8 cellular contexts compared by ENCODE assay signal in the genomic region with DNA sequence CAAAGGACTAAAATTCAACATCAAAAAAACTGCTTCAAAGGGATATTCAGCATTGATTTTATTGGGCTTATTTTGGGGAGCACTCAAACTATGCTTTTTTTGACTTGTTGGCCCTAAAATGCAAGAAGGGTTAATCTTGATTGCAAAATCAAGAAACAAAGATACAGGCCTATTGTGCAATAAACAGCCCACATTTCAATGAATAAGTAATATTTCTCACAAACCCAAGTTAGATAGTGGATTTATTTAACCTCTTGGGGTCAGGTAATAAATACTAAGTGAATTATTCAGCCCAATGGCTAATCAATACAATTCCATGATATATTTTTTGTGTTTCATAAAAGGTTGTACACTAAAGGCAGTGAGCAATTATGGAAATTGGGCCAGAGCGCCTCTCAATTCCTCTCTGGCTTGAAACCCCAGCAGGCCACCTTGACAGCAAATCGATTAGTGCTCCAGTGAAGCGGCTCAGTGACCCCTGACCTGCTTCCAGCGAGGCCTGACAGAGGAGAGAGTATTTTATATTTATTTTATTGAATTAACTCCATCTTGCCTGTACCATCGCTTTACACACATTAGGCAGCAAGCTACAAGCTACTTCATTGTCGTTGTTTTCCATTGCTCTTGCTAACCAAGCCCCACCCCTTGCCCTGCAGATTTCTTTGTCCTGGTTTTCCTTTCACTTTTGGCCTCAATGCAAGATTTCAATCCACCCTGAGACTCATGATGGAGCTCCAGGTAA.
DNase-seq lines count a peak whose midpoint lies in the region; ATAC-seq and TF ChIP-seq lines count a peak whose summit lies in the region.

No MANE protein-coding gene starts in this region.

- peak overlapping the region; percentile 6 to 63 (median 55) for H3K9ac ChIP-seq in BLaER1 treated with 17β-estradiol and CSF1 and Interleukin-3, amounts not matched to agents 10 nM and 100 nM

- H3K27ac ChIP-seq in BLaER1 treated with 17β-estradiol and CSF1 and Interleukin-3, amounts not matched to agents 10 nM and 100 nM, result peak overlapping the region; percentile 29 to 76 (median 73); a peak in 20 of 22 replicates
- H3K27ac ChIP-seq in gastroesophageal sphincter (peak overlapping the region in 3 of 4 donors; percentile 24 to 48 (median 39)), hepatocyte (no peak overlapping the region), testis (peak overlapping the region in 1 of 2 donors; percentile 51)

- TF ChIP-seq EP300 in gastroesophageal sphincter (IDR thresholded peaks at IDR 0.05), result no peak

- H3K9me2 ChIP-seq in hepatocyte (replicated peaks; ENCODE audit: insufficient read depth), result no peaks in the 10 kb centered on the region

- no peaks in the 10 kb centered on the region for H3K27me3 ChIP-seq in BLaER1 treated with 17β-estradiol and CSF1 and Interleukin-3, amounts not matched to agents 10 nM and 100 nM
- H3K27me3 ChIP-seq in gastroesophageal sphincter, result peaks cover 7% of the 10 kb centered on the region
- H3K27me3 ChIP-seq in hepatocyte, result no peaks in the 10 kb centered on the region
- H3K27me3 ChIP-seq in testis, result no peaks in the 10 kb centered on the region

- H3K9me3 ChIP-seq in BLaER1 treated with 17β-estradiol and CSF1 and Interleukin-3, amounts not matched to agents 10 nM and 100 nM (replicated peaks in 1 of 11), result peaks cover 0 to 14% (median 5%) of the 10 kb centered on the region in 11 experiments; a peak in 11 of 22 replicates
- H3K9me3 ChIP-seq in gastroesophageal sphincter, result no peaks in the 10 kb centered on the region
- H3K9me3 ChIP-seq in hepatocyte (ENCODE audit: low read depth), result no peaks in the 10 kb centered on the region
- H3K9me3 ChIP-seq in testis, result no peaks in the 10 kb centered on the region

- TF ChIP-seq CTCF in gastroesophageal sphincter (IDR thresholded peaks at IDR 0.05) (no peak), hepatocyte (IDR thresholded peaks at IDR 0.05; ENCODE audit: poor library complexity) (no peak), testis (IDR thresholded peaks at IDR 0.05) (no peak)

- peaks cover 64 to 78% (median 75%) of the 10 kb centered on the region in 10 experiments for H3K4me1 ChIP-seq in BLaER1 treated with 17β-estradiol and CSF1 and Interleukin-3, amounts not matched to agents 10 nM and 100 nM
- H3K4me1 ChIP-seq in gastroesophageal sphincter (peaks cover 0 to 40% (median 0%) of the 10 kb centered on the region in 3 donors), hepatocyte (ENCODE audit: insufficient read depth) (no peaks in the 10 kb centered on the region), testis (peaks cover 11% of the 10 kb centered on the region)

- H4K20me1 ChIP-seq in BLaER1 treated with 17β-estradiol and CSF1 and Interleukin-3, amounts not matched to agents 10 nM and 100 nM, result peaks cover 0 to 86% (median 17%) of the 10 kb centered on the region in 11 experiments; a peak in 13 of 22 replicates
- H4K20me1 ChIP-seq in hepatocyte (ENCODE audit: insufficient read depth, poor library complexity, severe bottlenecking), result no peaks in the 10 kb centered on the region

- intact Hi-C loops in testis (cut with DNase I; ENCODE audit: low total_unique reads), result no loop called here

- H3K4me2 ChIP-seq in BLaER1 treated with 17β-estradiol and CSF1 and Interleukin-3, amounts not matched to agents 10 nM and 100 nM, result peak overlapping the region; percentile 63 to 94 (median 84)
- no peak overlapping the region for H3K4me2 ChIP-seq in hepatocyte

- H3K4me3 ChIP-seq in BLaER1 treated with 17β-estradiol and CSF1 and Interleukin-3, amounts not matched to agents 10 nM and 100 nM, result peak overlapping the region in 8 of 10 experiments; percentile 15 to 55 (median 30); a peak in 12 of 20 replicates
- H3K4me3 ChIP-seq in gastroesophageal sphincter (no peak overlapping the region), hepatocyte (no peak overlapping the region), testis (no peak overlapping the region)

- DNase-seq in cerebellar nuclear complex (lab: John Stamatoyannopoulos, UW), result no peak
- DNase-seq in hepatocyte (ENCODE audit: low spot score), result no peak
- DNase-seq in testis, result no peak

- TF ChIP-seq POLR2A in gastroesophageal sphincter (IDR thresholded peaks at IDR 0.05) (no peak), testis (IDR thresholded peaks at IDR 0.05) (no peak)

- H3K79me2 ChIP-seq in hepatocyte, result no peaks in the 10 kb centered on the region

- ATAC-seq in GM19452 (IDR thresholded peaks at IDR 0.05; ENCODE audit: unreplicated experiment) (peak; percentile 79), HG03520 (IDR thresholded peaks at IDR 0.05; ENCODE audit: unreplicated experiment) (peak; percentile 68), gastroesophageal sphincter (no peak), GM21737 (IDR thresholded peaks at IDR 0.05; ENCODE audit: unreplicated experiment) (no peak)

- WGBS in gastroesophageal sphincter (ENCODE audit: low coverage in 1 of 2), 2 donors, result 69 to 70% methylated on average over 5 to 6 of the region's 6 CpGs
- WGBS in hepatocyte (ENCODE audit: low lambda C conversion rate, missing lambda C conversion rate), result 79% methylated on average over 6 of the region's 6 CpGs
- 65 to 69% methylated on average over 6 of the region's 6 CpGs for WGBS in testis, 2 donors

- no peak overlapping the region for H2AFZ ChIP-seq in hepatocyte

- peaks cover 0 to 82% (median 30%) of the 10 kb centered on the region in 11 experiments; a peak in 16 of 22 replicates for H3K36me3 ChIP-seq in BLaER1 treated with 17β-estradiol and CSF1 and Interleukin-3, amounts not matched to agents 10 nM and 100 nM
- no peaks in the 10 kb centered on the region for H3K36me3 ChIP-seq in gastroesophageal sphincter
- H3K36me3 ChIP-seq in hepatocyte (replicated peaks; ENCODE audit: insufficient read depth, low read depth), result no peaks in the 10 kb centered on the region
- H3K36me3 ChIP-seq in testis (ENCODE audit: low read depth, missing control alignments), result no peaks in the 10 kb centered on the region

Comparison
In these comparisons a context has a peak if more than half of its experiments do, and no peak if none do; other contexts are left out.
1. H3K4me3 ChIP-seq: peak in BLaER1 treated with 17β-estradiol and CSF1 and Interleukin-3, amounts not matched to agents 10 nM and 100 nM (8 of 10); none in gastroesophageal sphincter (0 of 2), hepatocyte (single experiment) and testis (0 of 2).
2. ATAC-seq: peak in GM19452 (single experiment) and HG03520 (single experiment); none in gastroesophageal sphincter (single experiment) and GM21737 (single experiment).